ENCODE assay signal across 10 cellular contexts in genomic region chr2:36380624-36381481, GRCh38. TPM values are rescaled to one million over a fixed set of nuclear protein-coding genes. Genes with fewer than 3 reads are reported as not detected.
DNase-seq lines count a peak whose midpoint lies in the region; ATAC-seq and TF ChIP-seq lines count a peak whose summit lies in the region.
"Had no signal": no experiment of that assay in that cellular context is flagged by ENCODE, and none has a peak within 500 bp of the region (broad histone marks: within the 10 kb centered on the region; RNA-seq: fewer than 3 reads in every experiment).

No MANE protein-coding gene starts in this region.

- H3K9me3 ChIP-seq in HUES6 (ENCODE audit: control insufficient read depth, insufficient read depth, low read depth, low read length): no peaks in the 10 kb centered on the region

- peak overlapping the region in 1 of 2 donors; percentile 33 for H3K4me3 Mint-ChIP-seq in stimulated activated naive B cell treated with anti-CD40 and anti-IgM and Interleukin-4, amounts not matched to agents 10 μg/mL and 1 μg/mL and 100 μg/mL, for 72 hours

- peaks cover 24 to 42% of the 10 kb centered on the region in 2 donors for H3K4me1 Mint-ChIP-seq in stimulated activated naive B cell treated with anti-CD40 and anti-IgM and Interleukin-4, amounts not matched to agents 10 μg/mL and 1 μg/mL and 100 μg/mL, for 72 hours

- peak overlapping the region; percentile 3; the same call in 1 of the 2 replicates for H3K27ac ChIP-seq in HUES6 (ENCODE audit: low read depth, low read length)

- no peaks in the 10 kb centered on the region for H3K36me3 Mint-ChIP-seq in stimulated activated naive B cell treated with anti-CD40 and anti-IgM and Interleukin-4, amounts not matched to agents 10 μg/mL and 1 μg/mL and 100 μg/mL, for 72 hours

- no peaks in the 10 kb centered on the region for H3K9me3 Mint-ChIP-seq in stimulated activated naive B cell treated with anti-CD40 and anti-IgM and Interleukin-4, amounts not matched to agents 10 μg/mL and 1 μg/mL and 100 μg/mL, for 72 hours

- peak; percentile 53 to 54 for ATAC-seq in stimulated activated naive B cell treated with anti-CD40 and anti-IgM and Interleukin-4, amounts not matched to agents 10 μg/mL and 1 μg/mL and 100 μg/mL, for 72 hours (replicated peaks)
- ATAC-seq in HG03039 (IDR thresholded peaks at IDR 0.05; ENCODE audit: unreplicated experiment): no peak
- ATAC-seq: K562 had no signal

- H3K36me3 ChIP-seq in HUES6 (ENCODE audit: control insufficient read depth, insufficient read depth, low read length) (peaks cover 9% of the 10 kb centered on the region; the same call in 1 of the 2 replicates), kidney epithelial cell (ENCODE audit: control insufficient read depth, insufficient read depth, low read length) (no peaks in the 10 kb centered on the region)

- no peaks in the 10 kb centered on the region for H3K27me3 Mint-ChIP-seq in stimulated activated naive B cell treated with anti-CD40 and anti-IgM and Interleukin-4, amounts not matched to agents 10 μg/mL and 1 μg/mL and 100 μg/mL, for 72 hours

- peak overlapping the region; percentile 70 for H3K27ac Mint-ChIP-seq in stimulated activated naive B cell treated with anti-CD40 and anti-IgM and Interleukin-4, amounts not matched to agents 10 μg/mL and 1 μg/mL and 100 μg/mL, for 72 hours

- H3K4me1 ChIP-seq in HUES6 (ENCODE audit: control insufficient read depth, insufficient read depth, low read length): peaks cover 73% of the 10 kb centered on the region

- no peak for TF ChIP-seq CTCF in astrocyte of the spinal cord (IDR thresholded peaks at IDR 0.05; ENCODE audit: low read depth, low read length)
- no peak for TF ChIP-seq CTCF in kidney epithelial cell (IDR thresholded peaks at IDR 0.05; ENCODE audit: insufficient read depth, low read length, poor library complexity, severe bottlenecking)
- TF ChIP-seq CTCF in GM20000 (IDR thresholded peaks at IDR 0.05; ENCODE audit: extremely low read depth, missing control alignments): no peak

- H3K4me3 ChIP-seq in HUES6 (ENCODE audit: low read depth, low read length): no peak overlapping the region
- no peak overlapping the region for H3K4me3 ChIP-seq in astrocyte of the spinal cord (ENCODE audit: low read depth, low read length)
- no peak overlapping the region for H3K4me3 ChIP-seq in kidney epithelial cell (ENCODE audit: low read depth, low read length)
- H3K4me3 ChIP-seq: K562 had no signal

- in situ Hi-C loops in astrocyte of the spinal cord (cut with HindIII; ENCODE audit: low sequenced_read_pairs): no loop called here

- H3K27me3 ChIP-seq in HUES6 (ENCODE audit: control insufficient read depth, insufficient read depth, low read length) (no peaks in the 10 kb centered on the region), kidney epithelial cell (ENCODE audit: control insufficient read depth, insufficient read depth, low read length) (no peaks in the 10 kb centered on the region)

- no peak overlapping the region for H3K9ac ChIP-seq in HUES6 (ENCODE audit: low read length)

- peak; percentile 41 for DNase-seq in astrocyte of the spinal cord (ENCODE audit: low read depth, low spot score)
- peak; percentile 71 for DNase-seq in kidney epithelial cell (ENCODE audit: low read depth)
- DNase-seq in stimulated activated naive B cell treated with anti-CD40 and anti-IgM and Interleukin-4, amounts not matched to agents 10 μg/mL and 1 μg/mL and 100 μg/mL, for 72 hours: no peak
- DNase-seq in hypothalamus (lab: John Stamatoyannopoulos, UW): no peak
- DNase-seq in NCI-H82 (lab: John Stamatoyannopoulos, UW): no peak
- no peak for DNase-seq in GM20000 (ENCODE audit: low spot score)
- DNase-seq: GOT3 had no signal

RNA-seq across cellular contexts. Expression of gene CRIM1, which starts 25.3 kb away (rescaled TPM):
- total RNA-seq in kidney epithelial cell: 103 and 145 TPM in 2 replicates

Comparison
In these comparisons a context has a peak if more than half of its experiments do, and no peak if none do; other contexts are left out.
1. DNase-seq: peak in astrocyte of the spinal cord (single experiment) and kidney epithelial cell (single experiment); none in stimulated activated naive B cell treated with anti-CD40 and anti-IgM and Interleukin-4, amounts not matched to agents 10 μg/mL and 1 μg/mL and 100 μg/mL, for 72 hours (single experiment), hypothalamus (0 of 51), NCI-H82 (single experiment) and GM20000 (single experiment).